ENCODE assay signal across 18 cellular contexts in the genomic region with DNA sequence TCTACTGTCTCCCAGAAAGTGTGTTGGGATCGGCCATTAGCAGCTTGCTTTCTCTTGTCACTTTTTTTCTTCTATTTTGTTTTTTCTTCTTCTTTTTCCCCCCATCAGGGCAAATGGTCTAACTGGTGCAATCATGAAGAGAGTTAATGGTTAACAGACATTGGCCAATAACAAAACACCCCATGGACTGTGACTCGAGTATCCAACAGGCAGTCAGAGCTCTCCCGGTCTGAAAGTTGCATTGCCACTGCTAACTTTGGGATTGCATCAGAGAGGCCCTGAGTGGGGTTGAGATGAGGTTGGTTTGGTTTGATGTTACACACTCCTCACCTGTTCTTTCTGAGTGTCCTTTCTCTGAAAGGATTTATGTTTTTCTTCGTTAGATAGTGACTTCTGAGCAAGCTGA. TPM values are rescaled to one million over a fixed set of nuclear protein-coding genes. Genes with fewer than 3 reads are reported as not detected.
DNase-seq lines count a peak whose midpoint lies in the region; ATAC-seq, FAIRE-seq and TF ChIP-seq lines count a peak whose summit lies in the region.
"Had no signal": no experiment of that assay in that cellular context is flagged by ENCODE, and none has a peak within 500 bp of the region (broad histone marks: within the 10 kb centered on the region; RNA-seq: fewer than 3 reads in every experiment).

No MANE protein-coding gene starts in this region.

- no peak overlapping the region for H2AFZ ChIP-seq in keratinocyte (ENCODE audit: control insufficient read depth, low read length)

- no peak for ATAC-seq in WTC11
- ATAC-seq in gastrocnemius medialis, result peak in 1 of 2 donors; percentile 71
- ATAC-seq in GM21390 (IDR thresholded peaks at IDR 0.05; ENCODE audit: unreplicated experiment), result no peak
- ATAC-seq in CD8-positive, alpha-beta T cell, result no peak
- ATAC-seq: activated T-helper 17 cell treated with anti-CD3 and anti-CD28 coated beads, Interleukin-2, amount 50 U/mL, for 72 hours; heart left ventricle had no signal

- H3K36me3 ChIP-seq in HEK293 (ENCODE audit: control insufficient read depth in 2 of 2, insufficient read depth in 1 of 2, low read length in 2 of 2) (peaks cover 26 to 69% of the 10 kb centered on the region in 2 experiments), keratinocyte (ENCODE audit: control insufficient read depth in 2 of 2, extremely low read depth in 1 of 2, insufficient read depth in 2 of 2, low read length in 2 of 2) (peaks cover 13 to 28% of the 10 kb centered on the region in 2 experiments), gastrocnemius medialis (peaks cover 0 to 30% of the 10 kb centered on the region in 2 donors)
- peaks cover 19% of the 10 kb centered on the region for H3K36me3 ChIP-seq in CD8-positive, alpha-beta memory T cell (ENCODE audit: insufficient read depth, low read length)
- peaks cover 15% of the 10 kb centered on the region for H3K36me3 ChIP-seq in CD8-positive, alpha-beta T cell (ENCODE audit: insufficient read depth, low read length)

- no peaks in the 10 kb centered on the region for H3K79me2 ChIP-seq in keratinocyte (ENCODE audit: control insufficient read depth, insufficient read depth, low read length)

- POLR2A ChIA-PET in HEK293 (lab: Yijun Ruan, JAX), result no interaction called here
- POLR2A ChIA-PET in WTC11 (lab: Charles Lee), result no interaction called here
- POLR2A ChIA-PET in CD8-positive, alpha-beta memory T cell (lab: Charles Lee), result no interaction called here
- POLR2A ChIA-PET in CD8-positive, alpha-beta T cell (lab: Charles Lee), result no interaction called here

- CTCF ChIA-PET in HEK293 (lab: Yijun Ruan, JAX) (interaction anchor here (0.6 to 1.4 kb wide), 4 partner anchors 196 to 909 kb away, joined by 3 read pairs; no protein-coding TSS in a partner anchor), WTC11 (lab: Charles Lee) (no interaction called here)
- CTCF ChIA-PET in CD8-positive, alpha-beta memory T cell (lab: Charles Lee), result interaction anchor here (0.8 kb wide), 1 partner anchor 15 kb away, joined by 3 read pairs; no protein-coding TSS in a partner anchor
- CTCF ChIA-PET in CD8-positive, alpha-beta T cell (lab: Charles Lee), result interaction anchor here (1.2 kb wide), 1 partner anchor 394 kb away, joined by 3 read pairs; a partner anchor contains a TSS

- TF ChIP-seq CTCF in HEK293 (tag by site-specific recombination; IDR thresholded peaks at IDR 0.05), result no peak
- TF ChIP-seq CTCF in WTC11 (IDR thresholded peaks at IDR 0.05), result no peak
- TF ChIP-seq CTCF in keratinocyte (optimal IDR thresholded peaks at IDR 0.05 in 1 of 3, IDR thresholded peaks at IDR 0.05 in 1 of 3, conservative IDR thresholded peaks at IDR 0.05 in 1 of 3; ENCODE audit: extremely low read depth in 1 of 3, insufficient read depth in 2 of 3, low read length in 3 of 3), result no peak
- TF ChIP-seq CTCF in gastrocnemius medialis (IDR thresholded peaks at IDR 0.05 in 4 of 5, conservative IDR thresholded peaks at IDR 0.05 in 1 of 5), result no peak
- no peak for TF ChIP-seq CTCF in CD8-positive, alpha-beta T cell (IDR thresholded peaks at IDR 0.05)

- H3K27ac Mint-ChIP-seq in WTC11, result no peak overlapping the region
- peak overlapping the region in 3 of 8 donors; percentile 5 to 66 (median 11) for H3K27ac Mint-ChIP-seq in CD8-positive, alpha-beta memory T cell
- no peak overlapping the region for H3K27ac Mint-ChIP-seq in CD8-positive, alpha-beta T cell
- H3K27ac Mint-ChIP-seq: activated T-helper 17 cell treated with anti-CD3 and anti-CD28 coated beads, Interleukin-2, amount 50 U/mL, for 72 hours had no signal

- FAIRE-seq in keratinocyte (lab: Jason Lieb, UNC), result no peak
- FAIRE-seq: endometrium, GM18507 had no signal

- dilution Hi-C loops in keratinocyte (cut with MboI; ENCODE audit: extremely low pct_ligation_motif_present, low sequenced_read_pairs), result loop anchor here (25.0 kb wide), 1 partner anchor 380 kb away; no protein-coding TSS in a partner anchor

- no peaks in the 10 kb centered on the region for H3K4me1 Mint-ChIP-seq in WTC11
- peaks cover 0 to 3% (median 0%) of the 10 kb centered on the region in 3 donors for H3K4me1 Mint-ChIP-seq in CD8-positive, alpha-beta memory T cell
- H3K4me1 Mint-ChIP-seq in CD8-positive, alpha-beta T cell (ENCODE audit: low read depth), result no peaks in the 10 kb centered on the region
- H3K4me1 Mint-ChIP-seq: activated T-helper 17 cell treated with anti-CD3 and anti-CD28 coated beads, Interleukin-2, amount 50 U/mL, for 72 hours; CD4-positive, alpha-beta memory T cell had no signal

- H3K36me3 Mint-ChIP-seq in WTC11, result peaks cover 27% of the 10 kb centered on the region
- H3K36me3 Mint-ChIP-seq in CD8-positive, alpha-beta memory T cell, result peaks cover 8 to 83% (median 19%) of the 10 kb centered on the region in 3 donors
- peaks cover 78% of the 10 kb centered on the region for H3K36me3 Mint-ChIP-seq in CD8-positive, alpha-beta T cell

- intact Hi-C loops in gastrocnemius medialis (cut with DNase I; ENCODE audit: low total_unique reads), result no loop called here
- intact Hi-C loops in CD8-positive, alpha-beta T cell (cut with DNase I, micrococcal nuclease), result no loop called here

- H3K9me1 ChIP-seq in keratinocyte (ENCODE audit: control insufficient read depth, extremely low read depth, insufficient read depth, low read length), result no peaks in the 10 kb centered on the region

- no peaks in the 10 kb centered on the region for H3K27me3 Mint-ChIP-seq in WTC11 (ENCODE audit: low read depth)
- H3K27me3 Mint-ChIP-seq in CD8-positive, alpha-beta memory T cell, result no peaks in the 10 kb centered on the region
- no peaks in the 10 kb centered on the region for H3K27me3 Mint-ChIP-seq in CD8-positive, alpha-beta T cell (ENCODE audit: low read depth)
- H3K27me3 Mint-ChIP-seq: activated T-helper 17 cell treated with anti-CD3 and anti-CD28 coated beads, Interleukin-2, amount 50 U/mL, for 72 hours; CD4-positive, alpha-beta memory T cell had no signal

- H3K9ac ChIP-seq in keratinocyte (ENCODE audit: control insufficient read depth, extremely low read depth, insufficient read depth, low read length), result no peak overlapping the region

- H3K27ac ChIP-seq in HEK293 (ENCODE audit: extremely low read depth, low read depth, low read length) (no peak overlapping the region), keratinocyte (ENCODE audit: control insufficient read depth, insufficient read depth, low read length) (peak overlapping the region; percentile 55), gastrocnemius medialis (peak overlapping the region; percentile 70 to 85 (median 80))
- H3K27ac ChIP-seq in CD8-positive, alpha-beta memory T cell (ENCODE audit: low read depth, low read length), result no peak overlapping the region
- no peak overlapping the region for H3K27ac ChIP-seq in CD8-positive, alpha-beta T cell (ENCODE audit: low read depth, low read length)
- H3K27ac ChIP-seq: heart left ventricle had no signal

- H3K4me3 Mint-ChIP-seq in WTC11, result no peak overlapping the region
- no peak overlapping the region for H3K4me3 Mint-ChIP-seq in CD8-positive, alpha-beta memory T cell
- H3K4me3 Mint-ChIP-seq in CD8-positive, alpha-beta T cell, result no peak overlapping the region
- H3K4me3 Mint-ChIP-seq: activated T-helper 17 cell treated with anti-CD3 and anti-CD28 coated beads, Interleukin-2, amount 50 U/mL, for 72 hours; CD4-positive, alpha-beta memory T cell had no signal

- in situ Hi-C loops in gastrocnemius medialis (cut with MboI; ENCODE audit: low sequenced_read_pairs in 4 of 4), result loop anchor here in 2 of 4 donors (10.0 to 25.0 kb wide), 2 partner anchors 245 to 398 kb away; a partner anchor contains a TSS

- no peak for TF ChIP-seq POLR2A in gastrocnemius medialis (IDR thresholded peaks at IDR 0.05)

- DNase-seq in WTC11 (ENCODE audit: low spot score) (no peak), keratinocyte (ENCODE audit: low read depth, low spot score) (no peak), gastrocnemius medialis (peak in 1 of 2 donors; percentile 59), NCI-H2171 (lab: John Stamatoyannopoulos, UW) (no peak)
- DNase-seq in CD8-positive, alpha-beta memory T cell, result no peak
- DNase-seq in CD8-positive, alpha-beta T cell, result no peak
- DNase-seq: CD4-positive, alpha-beta memory T cell; heart left ventricle; NCI-H510A treated with DMSO at 0.1 percent for 48 hours; RPMI8226; T-helper 2 cell had no signal

- H3K9me3 Mint-ChIP-seq in WTC11, result no peaks in the 10 kb centered on the region
- no peaks in the 10 kb centered on the region for H3K9me3 Mint-ChIP-seq in CD8-positive, alpha-beta memory T cell
- no peaks in the 10 kb centered on the region for H3K9me3 Mint-ChIP-seq in CD8-positive, alpha-beta T cell
- H3K9me3 Mint-ChIP-seq: activated T-helper 17 cell treated with anti-CD3 and anti-CD28 coated beads, Interleukin-2, amount 50 U/mL, for 72 hours; CD4-positive, alpha-beta memory T cell had no signal

- no peaks in the 10 kb centered on the region for H3K27me3 ChIP-seq in keratinocyte (ENCODE audit: control insufficient read depth, extremely low read depth, insufficient read depth, low read length)
- H3K27me3 ChIP-seq in gastrocnemius medialis, result no peaks in the 10 kb centered on the region
- no peaks in the 10 kb centered on the region for H3K27me3 ChIP-seq in CD8-positive, alpha-beta memory T cell (ENCODE audit: insufficient read depth, low read length, poor library complexity, severe bottlenecking)
- no peaks in the 10 kb centered on the region for H3K27me3 ChIP-seq in CD8-positive, alpha-beta T cell (ENCODE audit: insufficient read depth, low read length)
- H3K27me3 ChIP-seq: heart left ventricle had no signal

- no peaks in the 10 kb centered on the region for H3K9me3 ChIP-seq in HEK293 (ENCODE audit: control insufficient read depth, insufficient read depth, low read depth, low read length)
- H3K9me3 ChIP-seq in keratinocyte (ENCODE audit: control insufficient read depth, low read depth, low read length), result no peaks in the 10 kb centered on the region
- no peaks in the 10 kb centered on the region for H3K9me3 ChIP-seq in gastrocnemius medialis
- H3K9me3 ChIP-seq in CD8-positive, alpha-beta memory T cell (ENCODE audit: low read length), result no peaks in the 10 kb centered on the region
- H3K9me3 ChIP-seq in CD8-positive, alpha-beta T cell (ENCODE audit: low read length), result no peaks in the 10 kb centered on the region
- H3K9me3 ChIP-seq: HAP-1, heart left ventricle had no signal

- no peak overlapping the region for H3K4me2 ChIP-seq in keratinocyte (ENCODE audit: control insufficient read depth, extremely low read depth, insufficient read depth, low read depth, low read length)

- no peaks in the 10 kb centered on the region for H4K20me1 ChIP-seq in keratinocyte (ENCODE audit: control insufficient read depth, extremely low read depth, insufficient read depth, low read length)

- no peak overlapping the region for H3K4me3 ChIP-seq in HEK293 (ENCODE audit: low read depth, low read length)
- H3K4me3 ChIP-seq in keratinocyte (ENCODE audit: control insufficient read depth in 2 of 3, extremely low read depth in 1 of 3, insufficient read depth in 2 of 3, low read depth in 1 of 3, low read length in 3 of 3), result no peak overlapping the region
- no peak overlapping the region for H3K4me3 ChIP-seq in gastrocnemius medialis
- H3K4me3 ChIP-seq in CD8-positive, alpha-beta memory T cell (ENCODE audit: low read length), result no peak overlapping the region
- no peak overlapping the region for H3K4me3 ChIP-seq in CD8-positive, alpha-beta T cell (ENCODE audit: low read depth, low read length)
- H3K4me3 ChIP-seq: HAP-1, heart left ventricle, lung had no signal

- H3K4me1 ChIP-seq in HEK293 (ENCODE audit: control insufficient read depth, insufficient read depth, low read length) (peaks cover 5% of the 10 kb centered on the region), keratinocyte (ENCODE audit: control insufficient read depth, extremely low read depth, insufficient read depth, low read length) (peaks cover 17% of the 10 kb centered on the region), gastrocnemius medialis (peaks cover 21 to 44% of the 10 kb centered on the region in 2 donors)
- H3K4me1 ChIP-seq in CD8-positive, alpha-beta memory T cell (ENCODE audit: insufficient read depth, low read length), result no peaks in the 10 kb centered on the region
- no peaks in the 10 kb centered on the region for H3K4me1 ChIP-seq in CD8-positive, alpha-beta T cell (ENCODE audit: insufficient read depth, low read length)
- H3K4me1 ChIP-seq: HAP-1 had no signal

RNA-seq across cellular contexts. Expression of a gene that starts 12.9 kb away (rescaled TPM):
- total RNA-seq in WTC11 (2021), result 2.8 to 3.4 TPM (median 3.4 TPM) in 3 replicates
- polyA plus RNA-seq in keratinocyte, result 0.66 to 1.3 TPM (median 0.83 TPM) in 3 replicates
- polyA plus RNA-seq in keratinocyte (2011; ENCODE audit: low read depth), result 0.95 TPM
- polyA plus RNA-seq in keratinocyte (2011; cell fraction: cytosol; rRNA removed), result 0.32 and 0.60 TPM in 2 replicates
- 4.0 and 6.6 TPM in 2 replicates for polyA plus RNA-seq in keratinocyte (2011; cell fraction: nucleus; rRNA removed)
- polyA plus RNA-seq in keratinocyte (2012; ENCODE audit: low replicate concordance), result 0.54 and 2.8 TPM in 2 replicates
- polyA minus RNA-seq in keratinocyte, result 0.66 to 1.8 TPM in 2 of 3 replicates, not detected in the other
- polyA minus RNA-seq in keratinocyte (2011; cell fraction: cytosol; rRNA and poly(A)+ RNA removed), result 9.2 TPM
- 4.3 and 6.5 TPM in 2 replicates for polyA minus RNA-seq in keratinocyte (2011; cell fraction: nucleus; rRNA and poly(A)+ RNA removed)
- 1 to 10 TPM in 2 of 4 donors, under 1 TPM in 2; 0.12 to 4.1 (median 1.1) TPM for total RNA-seq in gastrocnemius medialis
- total RNA-seq in CD8-positive, alpha-beta memory T cell, result 1 to 10 TPM; 1.5 to 2.5 TPM
- not detected for polyA plus RNA-seq in CD8-positive, alpha-beta memory T cell
- total RNA-seq in CD8-positive, alpha-beta T cell, result under 1 TPM; 0.16 to 0.44 TPM

Comparison
In these comparisons a context has a peak if more than half of its experiments do, and no peak if none do; other contexts are left out.
1. H3K27ac ChIP-seq: peak in keratinocyte (single experiment) and gastrocnemius medialis (4 of 4); none in HEK293 (single experiment), CD8-positive, alpha-beta memory T cell (single experiment) and CD8-positive, alpha-beta T cell (single experiment).